ENCODE assay signal across 29 cellular contexts in the genomic region with DNA sequence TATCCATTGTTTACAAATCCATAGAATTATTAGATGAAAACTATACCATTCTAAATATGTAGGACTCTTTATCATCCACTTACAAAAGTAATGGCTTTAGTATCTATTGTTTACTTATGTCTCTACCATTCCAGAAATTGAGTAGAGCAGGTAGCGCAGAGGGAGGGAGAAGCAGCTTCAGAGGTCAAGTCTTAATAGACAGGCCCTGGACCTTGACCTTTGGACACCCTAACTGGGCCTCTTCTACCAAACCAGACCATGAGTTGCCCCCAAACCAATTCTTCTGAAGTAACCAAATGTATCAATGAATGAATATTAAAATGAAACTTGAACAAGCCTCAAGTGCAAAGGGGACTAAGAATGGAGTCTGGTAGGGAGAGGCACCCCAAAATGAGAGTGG.
"Had no signal": no experiment of that assay in that cellular context is flagged by ENCODE, and none has a peak within 500 bp of the region (broad histone marks: within the 10 kb centered on the region; RNA-seq: fewer than 3 reads in every experiment).

No MANE protein-coding gene starts in this region.

- H3K36me3 ChIP-seq: adrenal gland, brain microvascular endothelial cell, neural progenitor cell, stomach, tibial nerve, WERI-Rb-1 had no signal

- ATAC-seq: activated CD4-positive, CD25-positive, alpha-beta regulatory T cell treated with anti-CD3 and anti-CD28 coated beads, Interleukin-2, amount 50 U/mL, for 24 hours; naive thymus-derived CD8-positive, alpha-beta T cell; stimulated activated memory B cell treated with anti-CD40 and anti-IgM and Interleukin-4, amounts not matched to agents 10 μg/mL and 1 μg/mL and 100 μg/mL, for 72 hours had no signal

- H3K27me3 Mint-ChIP-seq: naive thymus-derived CD8-positive, alpha-beta T cell; stimulated activated memory B cell treated with anti-CD40 and anti-IgM and Interleukin-4, amounts not matched to agents 10 μg/mL and 1 μg/mL and 100 μg/mL, for 72 hours had no signal

- FAIRE-seq: frontal cortex had no signal

- H3K4me2 ChIP-seq: neural progenitor cell had no signal

- H3K4me1 Mint-ChIP-seq: immature natural killer cell had no signal

- H3K4me3 ChIP-seq: adrenal gland, coronary artery, dorsolateral prefrontal cortex, neural progenitor cell, stomach, tibial nerve had no signal

- H3K27ac Mint-ChIP-seq: activated naive CD4-positive, alpha-beta T cell treated with anti-CD3 and anti-CD28 coated beads for 36 hours; activated naive CD8-positive, alpha-beta T cell treated with anti-CD3 and anti-CD28 coated beads for 36 hours; immature natural killer cell; naive thymus-derived CD8-positive, alpha-beta T cell; neural progenitor cell; T-helper 2 cell treated with Interferon-gamma antibody and Interleukin-4, amounts not matched to agents 5 μg/mL and 100 μg/mL, for 36 hours had no signal

- H3K27me3 ChIP-seq: adrenal gland, brain microvascular endothelial cell, dorsolateral prefrontal cortex, neural progenitor cell, stomach, tibial nerve had no signal

- H3K4me3 Mint-ChIP-seq: activated naive CD4-positive, alpha-beta T cell treated with anti-CD3 and anti-CD28 coated beads for 36 hours; activated naive CD8-positive, alpha-beta T cell treated with anti-CD3 and anti-CD28 coated beads for 36 hours; immature natural killer cell; naive thymus-derived CD8-positive, alpha-beta T cell; neural progenitor cell; stimulated activated memory B cell treated with anti-CD40 and anti-IgM and Interleukin-4, amounts not matched to agents 10 μg/mL and 1 μg/mL and 100 μg/mL, for 72 hours; T-helper 2 cell treated with Interferon-gamma antibody and Interleukin-4, amounts not matched to agents 5 μg/mL and 100 μg/mL, for 36 hours had no signal

- DNase-seq: activated CD4-positive, alpha-beta T cell treated with anti-CD3 and anti-CD28 coated beads for 48 hours; activated CD4-positive, alpha-beta T cell treated with anti-CD3 and anti-CD28 coated beads, Interleukin-2, amount 50 U/mL, for 48 hours; activated CD8-positive, alpha-beta memory T cell treated with anti-CD3 and anti-CD28 coated beads for 24 hours; activated effector memory CD4-positive, alpha-beta T cell treated with anti-CD3 and anti-CD28 coated beads, Interleukin-2, amount 50 U/mL, for 16 hours; activated naive CD4-positive, alpha-beta T cell treated with anti-CD3 and anti-CD28 coated beads for 36 hours; activated naive CD8-positive, alpha-beta T cell treated with anti-CD3 and anti-CD28 coated beads for 36 hours; aorta; dorsolateral prefrontal cortex; effector memory CD4-positive, alpha-beta T cell; glutamatergic neuron; hippocampal formation; immature natural killer cell; naive thymus-derived CD8-positive, alpha-beta T cell; occipital lobe; stimulated activated CD4-positive, alpha-beta T cell treated with anti-CD3 and anti-CD28 coated beads, Interleukin-12 subunit alpha, Interleukin-12 subunit beta, amount 100 ng/mL, for 4 hours; stimulated activated CD4-positive, alpha-beta T cell treated with anti-CD3 and anti-CD28 coated beads, Interleukin-4, amount 100 ng/mL, for 4 hours; stimulated activated CD8-positive, alpha-beta memory T cell treated with anti-CD3 and anti-CD28 coated beads, Interleukin-4, amount 100 ng/mL, for 48 hours; stomach; T-helper 1 cell; WERI-Rb-1 had no signal

- H3K4me1 ChIP-seq: neural progenitor cell had no signal

- H3K9me3 Mint-ChIP-seq: activated naive CD4-positive, alpha-beta T cell treated with anti-CD3 and anti-CD28 coated beads for 36 hours; neural progenitor cell had no signal

- H3K9me3 ChIP-seq: adrenal gland, stomach, tibial nerve had no signal

- H3K27ac ChIP-seq: adrenal gland, brain microvascular endothelial cell, dorsolateral prefrontal cortex, neural progenitor cell, WERI-Rb-1 had no signal

- H3K36me3 Mint-ChIP-seq: activated naive CD8-positive, alpha-beta T cell treated with anti-CD3 and anti-CD28 coated beads for 36 hours; immature natural killer cell; neural progenitor cell; stimulated activated memory B cell treated with anti-CD40 and anti-IgM and Interleukin-4, amounts not matched to agents 10 μg/mL and 1 μg/mL and 100 μg/mL, for 72 hours had no signal

- H3K9ac ChIP-seq: neural progenitor cell had no signal
